ENCODE assay signal across 8 cellular contexts in genomic region chr1:221708987-221709386, GRCh38. TPM values are rescaled to one million over a fixed set of nuclear protein-coding genes. Genes with fewer than 3 reads are reported as not detected.
A peak's percentile ranks its signal among the peaks of the same experiment; 100 is the strongest.
DNase-seq lines count a peak whose midpoint lies in the region; ATAC-seq and TF ChIP-seq lines count a peak whose summit lies in the region.

No MANE protein-coding gene starts in this region.

- no peaks in the 10 kb centered on the region for H3K4me1 ChIP-seq in MM.1S (ENCODE audit: low read length)

- no peaks in the 10 kb centered on the region for H3K9me3 ChIP-seq in MM.1S (replicated peaks; ENCODE audit: insufficient read depth, low read length)

- no peaks in the 10 kb centered on the region for H3K9me2 ChIP-seq in MM.1S (replicated peaks; ENCODE audit: insufficient read depth, low read length)

- no peaks in the 10 kb centered on the region for H3K27me3 ChIP-seq in MM.1S (replicated peaks; ENCODE audit: insufficient read depth, low read length)

- DNase-seq in GM10248 (ENCODE audit: extremely low spot score) = peak; percentile 46
- peak; percentile 84 for DNase-seq in NCI-H2029 treated with DMSO at 0.1 percent for 48 hours (lab: John Stamatoyannopoulos, UW)
- DNase-seq in activated CD4-positive, alpha-beta T cell treated with anti-CD3 and anti-CD28 coated beads, Interleukin-2, amount 50 U/mL, for 4 hours = peak; percentile 10
- peak; percentile 59 for DNase-seq in fibroblast of mammary gland (ENCODE audit: low read depth)
- peak; percentile 90 for DNase-seq in putamen (ENCODE audit: low spot score)
- no peak for DNase-seq in MM.1S
- DNase-seq in A172 (ENCODE audit: low spot score) = no peak

- no peak overlapping the region for H2AFZ ChIP-seq in MM.1S (ENCODE audit: low read length)

- POLR2A ChIA-PET in GM10248 (lab: Yijun Ruan, JAX) = interaction anchor here (0.6 to 3.8 kb wide), 6 partner anchors 11 to 106 kb away, joined by 3 to 27 read pairs (median 6); partner anchors contain the start of gene DUSP10

- ATAC-seq in HG02798 (IDR thresholded peaks at IDR 0.05; ENCODE audit: poor library complexity, unreplicated experiment) = peak; percentile 52

- H3K79me2 ChIP-seq in MM.1S (ENCODE audit: low read length) = no peaks in the 10 kb centered on the region

- CTCF ChIA-PET in GM10248 (lab: Yijun Ruan, JAX) = interaction anchor here (0.7 to 10.7 kb wide), 7 partner anchors 9 to 68 kb away, joined by 3 to 93 read pairs (median 5); no protein-coding TSS in a partner anchor

- no peak overlapping the region for H3K27ac ChIP-seq in MM.1S (ENCODE audit: low read length)

- no peak overlapping the region for H3K4me2 ChIP-seq in MM.1S (ENCODE audit: low read depth, low read length)

- H3F3A ChIP-seq in MM.1S (ENCODE audit: insufficient read depth, low read length) = no peaks in the 10 kb centered on the region

- H3K9ac ChIP-seq in MM.1S (ENCODE audit: low read length) = no peak overlapping the region

- H3K4me3 ChIP-seq in fibroblast of mammary gland (ENCODE audit: control insufficient read depth, low read depth, low read length) (no peak overlapping the region), MM.1S (ENCODE audit: low read length) (no peak overlapping the region)

- no peaks in the 10 kb centered on the region for H3K36me3 ChIP-seq in MM.1S (replicated peaks; ENCODE audit: insufficient read depth, low read length)

- TF ChIP-seq CTCF in GM10248 (IDR thresholded peaks at IDR 0.05; ENCODE audit: control extremely low read depth, extremely low read depth, low read depth, missing control alignments) = no peak
- TF ChIP-seq CTCF in fibroblast of mammary gland (conservative IDR thresholded peaks at IDR 0.05; ENCODE audit: control insufficient read depth, insufficient read depth, low read depth, low read length) = no peak
- TF ChIP-seq CTCF in MM.1S (IDR thresholded peaks at IDR 0.05; ENCODE audit: low read length) = no peak

- no peaks in the 10 kb centered on the region for H4K20me1 ChIP-seq in MM.1S (ENCODE audit: insufficient read depth, low read length)

RNA-seq across cellular contexts. Expression of gene DUSP10, which starts 32.9 kb away (rescaled TPM):
- total RNA-seq in A172 (2014; rRNA removed; shearing (Covaris generic)) = 29.0 and 43.7 TPM in 2 replicates

Comparison
In these comparisons a context has a peak if more than half of its experiments do, and no peak if none do; other contexts are left out.
1. DNase-seq: peak in GM10248 (single experiment), NCI-H2029 treated with DMSO at 0.1 percent for 48 hours (single experiment), activated CD4-positive, alpha-beta T cell treated with anti-CD3 and anti-CD28 coated beads, Interleukin-2, amount 50 U/mL, for 4 hours (2 of 2), fibroblast of mammary gland (single experiment) and putamen (single experiment); none in MM.1S (single experiment) and A172 (single experiment).